In the genomic region with DNA sequence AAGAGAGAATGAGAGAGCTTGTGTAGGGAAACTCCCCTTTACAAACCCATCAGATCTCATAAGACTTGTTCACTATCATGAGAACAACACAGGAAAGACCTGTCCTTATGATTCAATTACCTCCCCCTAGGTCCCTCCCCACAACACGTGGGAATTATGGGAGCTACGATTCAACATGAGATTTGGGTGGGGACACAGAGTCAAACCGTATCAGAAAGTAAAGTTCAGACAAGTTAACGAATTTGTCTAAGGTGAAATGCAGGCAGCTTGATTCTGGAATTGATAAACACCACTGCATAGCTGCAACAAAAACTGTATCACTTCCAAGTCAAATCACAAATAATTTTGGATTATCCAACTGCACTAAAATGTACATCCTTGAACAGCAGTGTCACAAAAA, we compare ENCODE assay signal across 27 cellular contexts. TPM values are rescaled to one million over a fixed set of nuclear protein-coding genes. Genes with fewer than 3 reads are reported as not detected.
A peak's percentile ranks its signal among the peaks of the same experiment; 100 is the strongest.
DNase-seq lines count a peak whose midpoint lies in the region; ATAC-seq and TF ChIP-seq lines count a peak whose summit lies in the region.
"Had no signal": no experiment of that assay in that cellular context is flagged by ENCODE, and none has a peak within 500 bp of the region (broad histone marks: within the 10 kb centered on the region; RNA-seq: fewer than 3 reads in every experiment).

No MANE protein-coding gene starts in this region.

- peak overlapping the region; percentile 23 to 76 (median 49) for H3K27ac Mint-ChIP-seq in CD4-positive, CD25-positive, alpha-beta regulatory T cell
- H3K27ac Mint-ChIP-seq in CD8-positive, alpha-beta T cell, result peak overlapping the region; percentile 72
- H3K27ac Mint-ChIP-seq in activated naive CD8-positive, alpha-beta T cell treated with anti-CD3 and anti-CD28 coated beads, Interleukin-2, amount 50 U/mL, for 24 hours, result peak overlapping the region; percentile 15
- peak overlapping the region in 6 of 10 donors; percentile 5 to 74 (median 64) for H3K27ac Mint-ChIP-seq in naive thymus-derived CD8-positive, alpha-beta T cell

- H3K27ac ChIP-seq in CD4-positive, CD25-positive, alpha-beta regulatory T cell (ENCODE audit: insufficient read depth, low read length, poor library complexity, severe bottlenecking), result no peak overlapping the region
- H3K27ac ChIP-seq in CD8-positive, alpha-beta T cell (ENCODE audit: low read depth, low read length), result no peak overlapping the region
- H3K27ac ChIP-seq: lower lobe of right lung, parathyroid adenoma had no signal

- intact Hi-C loops in CD8-positive, alpha-beta T cell (cut with DNase I, micrococcal nuclease), result no loop called here

- DNase-seq in CD4-positive, CD25-positive, alpha-beta regulatory T cell, result no peak
- DNase-seq in CD8-positive, alpha-beta T cell, result no peak
- DNase-seq in activated naive CD8-positive, alpha-beta T cell treated with anti-CD3 and anti-CD28 coated beads, Interleukin-2, amount 50 U/mL, for 24 hours, result no peak
- DNase-seq in naive thymus-derived CD8-positive, alpha-beta T cell, result no peak
- DNase-seq in glomerular visceral epithelial cell (ENCODE audit: extremely low spot score) (no peak), AG08395 (ENCODE audit: low spot score) (no peak), NAMALWA (ENCODE audit: low spot score) (no peak)
- DNase-seq: activated CD4-positive, CD25-positive, alpha-beta regulatory T cell; activated T-cell treated with anti-CD3 and anti-CD28 coated beads for 4 hours; body of pancreas; cerebellar nuclear complex; DND-41; dorsolateral prefrontal cortex; islet precursor cell; KG1; lower lobe of right lung; MG63; NCI-H2029; NCI-H69; Right ventricle myocardium superior; stimulated activated CD4-positive, alpha-beta T cell treated with anti-CD3 and anti-CD28 coated beads, Interleukin-4, amount 100 ng/mL, for 4 hours had no signal

- peaks cover 16% of the 10 kb centered on the region for H3K36me3 Mint-ChIP-seq in CD4-positive, CD25-positive, alpha-beta regulatory T cell
- H3K36me3 Mint-ChIP-seq in CD8-positive, alpha-beta T cell, result peaks cover 14% of the 10 kb centered on the region
- peaks cover 30% of the 10 kb centered on the region for H3K36me3 Mint-ChIP-seq in activated naive CD8-positive, alpha-beta T cell treated with anti-CD3 and anti-CD28 coated beads, Interleukin-2, amount 50 U/mL, for 24 hours (ENCODE audit: low read depth)
- H3K36me3 Mint-ChIP-seq in naive thymus-derived CD8-positive, alpha-beta T cell, result peaks cover 0 to 13% (median 6%) of the 10 kb centered on the region in 3 donors

- CTCF ChIA-PET in CD8-positive, alpha-beta T cell (lab: Charles Lee), result no interaction called here

- peaks cover 26 to 89% (median 58%) of the 10 kb centered on the region in 4 donors for H3K4me1 Mint-ChIP-seq in CD4-positive, CD25-positive, alpha-beta regulatory T cell
- H3K4me1 Mint-ChIP-seq in CD8-positive, alpha-beta T cell (ENCODE audit: low read depth), result peaks cover 71% of the 10 kb centered on the region
- H3K4me1 Mint-ChIP-seq in activated naive CD8-positive, alpha-beta T cell treated with anti-CD3 and anti-CD28 coated beads, Interleukin-2, amount 50 U/mL, for 24 hours, result peaks cover 76% of the 10 kb centered on the region
- peaks cover 33 to 93% (median 66%) of the 10 kb centered on the region in 4 donors for H3K4me1 Mint-ChIP-seq in naive thymus-derived CD8-positive, alpha-beta T cell

- H3K4me3 Mint-ChIP-seq in CD4-positive, CD25-positive, alpha-beta regulatory T cell, result no peak overlapping the region
- no peak overlapping the region for H3K4me3 Mint-ChIP-seq in CD8-positive, alpha-beta T cell
- no peak overlapping the region for H3K4me3 Mint-ChIP-seq in activated naive CD8-positive, alpha-beta T cell treated with anti-CD3 and anti-CD28 coated beads, Interleukin-2, amount 50 U/mL, for 24 hours
- H3K4me3 Mint-ChIP-seq in naive thymus-derived CD8-positive, alpha-beta T cell, result peak overlapping the region in 1 of 10 donors; percentile 14
- H3K4me3 Mint-ChIP-seq: neural crest cell; stimulated activated naive CD8-positive, alpha-beta T cell treated with anti-CD3 and anti-CD28 coated beads, Interleukin-15, Interleukin-2, amounts not matched to agents 100 ng/mL and 50 ng/mL, for 24 hours had no signal

- H3K4me3 ChIP-seq in CD4-positive, CD25-positive, alpha-beta regulatory T cell (ENCODE audit: low read depth, low read length), result no peak overlapping the region
- no peak overlapping the region for H3K4me3 ChIP-seq in CD8-positive, alpha-beta T cell (ENCODE audit: low read depth, low read length)
- H3K4me3 ChIP-seq: body of pancreas, lower lobe of right lung, MG63, sigmoid colon had no signal

- POLR2A ChIA-PET in CD8-positive, alpha-beta T cell (lab: Charles Lee), result interaction anchor here (1.5 kb wide), 1 partner anchor 46 kb away, joined by 4 read pairs; no protein-coding TSS in a partner anchor
- POLR2A ChIA-PET in naive thymus-derived CD8-positive, alpha-beta T cell (lab: Charles Lee), result no interaction called here

- no peaks in the 10 kb centered on the region for H3K36me3 ChIP-seq in CD4-positive, CD25-positive, alpha-beta regulatory T cell (ENCODE audit: control insufficient read depth, insufficient read depth, low read length)
- no peaks in the 10 kb centered on the region for H3K36me3 ChIP-seq in CD8-positive, alpha-beta T cell (ENCODE audit: insufficient read depth, low read length)
- H3K36me3 ChIP-seq: lower lobe of right lung, MG63, sigmoid colon had no signal

- H3K9me3 ChIP-seq in CD4-positive, CD25-positive, alpha-beta regulatory T cell (ENCODE audit: control insufficient read depth in 2 of 2, low read length in 2 of 2), result no peaks in the 10 kb centered on the region
- no peaks in the 10 kb centered on the region for H3K9me3 ChIP-seq in CD8-positive, alpha-beta T cell (ENCODE audit: low read length)
- H3K9me3 ChIP-seq: body of pancreas, lower lobe of right lung, MG63, sigmoid colon had no signal

- TF ChIP-seq CTCF in CD8-positive, alpha-beta T cell (IDR thresholded peaks at IDR 0.05), result no peak

- ATAC-seq in CD4-positive, CD25-positive, alpha-beta regulatory T cell (ENCODE audit: low read depth in 2 of 2), result no peak
- no peak for ATAC-seq in CD8-positive, alpha-beta T cell
- no peak for ATAC-seq in activated naive CD8-positive, alpha-beta T cell treated with anti-CD3 and anti-CD28 coated beads, Interleukin-2, amount 50 U/mL, for 24 hours
- no peak for ATAC-seq in naive thymus-derived CD8-positive, alpha-beta T cell
- no peak for ATAC-seq in GM21576 (IDR thresholded peaks at IDR 0.05; ENCODE audit: unreplicated experiment)
- ATAC-seq: HCT116 had no signal

- peaks cover 20% of the 10 kb centered on the region for H3K4me1 ChIP-seq in CD4-positive, CD25-positive, alpha-beta regulatory T cell (ENCODE audit: control insufficient read depth, insufficient read depth, low read length, poor library complexity, severe bottlenecking)
- peaks cover 29% of the 10 kb centered on the region for H3K4me1 ChIP-seq in CD8-positive, alpha-beta T cell (ENCODE audit: insufficient read depth, low read length)

- H3K27me3 ChIP-seq in CD4-positive, CD25-positive, alpha-beta regulatory T cell (ENCODE audit: control insufficient read depth, insufficient read depth, low read length), result no peaks in the 10 kb centered on the region
- no peaks in the 10 kb centered on the region for H3K27me3 ChIP-seq in CD8-positive, alpha-beta T cell (ENCODE audit: insufficient read depth, low read length)
- H3K27me3 ChIP-seq: body of pancreas, dorsolateral prefrontal cortex, MG63, sigmoid colon had no signal

- H3K27me3 Mint-ChIP-seq in CD4-positive, CD25-positive, alpha-beta regulatory T cell, result no peaks in the 10 kb centered on the region
- no peaks in the 10 kb centered on the region for H3K27me3 Mint-ChIP-seq in CD8-positive, alpha-beta T cell (ENCODE audit: low read depth)
- H3K27me3 Mint-ChIP-seq in activated naive CD8-positive, alpha-beta T cell treated with anti-CD3 and anti-CD28 coated beads, Interleukin-2, amount 50 U/mL, for 24 hours, result no peaks in the 10 kb centered on the region
- no peaks in the 10 kb centered on the region for H3K27me3 Mint-ChIP-seq in naive thymus-derived CD8-positive, alpha-beta T cell
- H3K27me3 Mint-ChIP-seq: stimulated activated naive CD8-positive, alpha-beta T cell treated with anti-CD3 and anti-CD28 coated beads, Interleukin-15, Interleukin-2, amounts not matched to agents 100 ng/mL and 50 ng/mL, for 24 hours had no signal

- peaks cover 0 to 5% (median 0%) of the 10 kb centered on the region in 7 donors for H3K9me3 Mint-ChIP-seq in CD4-positive, CD25-positive, alpha-beta regulatory T cell
- peaks cover 2% of the 10 kb centered on the region for H3K9me3 Mint-ChIP-seq in CD8-positive, alpha-beta T cell
- H3K9me3 Mint-ChIP-seq in activated naive CD8-positive, alpha-beta T cell treated with anti-CD3 and anti-CD28 coated beads, Interleukin-2, amount 50 U/mL, for 24 hours, result peaks cover 12% of the 10 kb centered on the region
- peaks cover 0 to 4% (median 0%) of the 10 kb centered on the region in 9 donors for H3K9me3 Mint-ChIP-seq in naive thymus-derived CD8-positive, alpha-beta T cell

RNA-seq across cellular contexts. Expression of a gene that starts 47.4 kb away (rescaled TPM):
- 203 TPM for total RNA-seq in CD4-positive, CD25-positive, alpha-beta regulatory T cell
- polyA plus RNA-seq in CD4-positive, CD25-positive, alpha-beta regulatory T cell, result 100 to 1,000 TPM; 108 to 126 (median 110) TPM
- total RNA-seq in CD8-positive, alpha-beta T cell, result 100 to 1,000 TPM; 134 to 139 TPM
- total RNA-seq in naive thymus-derived CD8-positive, alpha-beta T cell, result 100 to 1,000 TPM; 125 to 141 TPM
- polyA plus RNA-seq in naive thymus-derived CD8-positive, alpha-beta T cell, result 100 to 1,000 TPM; 107 to 148 (median 116) TPM

Comparison
In these comparisons a context has a peak if more than half of its experiments do, and no peak if none do; other contexts are left out.
1. H3K27ac Mint-ChIP-seq: peak in every context shown above with its lines; median percentile 72 in CD8-positive, alpha-beta T cell; 64 in naive thymus-derived CD8-positive, alpha-beta T cell; 49 in CD4-positive, CD25-positive, alpha-beta regulatory T cell; 15 in activated naive CD8-positive, alpha-beta T cell treated with anti-CD3 and anti-CD28 coated beads, Interleukin-2, amount 50 U/mL, for 24 hours.